ENCODE assay signal across 1 cellular context in the genomic region with DNA sequence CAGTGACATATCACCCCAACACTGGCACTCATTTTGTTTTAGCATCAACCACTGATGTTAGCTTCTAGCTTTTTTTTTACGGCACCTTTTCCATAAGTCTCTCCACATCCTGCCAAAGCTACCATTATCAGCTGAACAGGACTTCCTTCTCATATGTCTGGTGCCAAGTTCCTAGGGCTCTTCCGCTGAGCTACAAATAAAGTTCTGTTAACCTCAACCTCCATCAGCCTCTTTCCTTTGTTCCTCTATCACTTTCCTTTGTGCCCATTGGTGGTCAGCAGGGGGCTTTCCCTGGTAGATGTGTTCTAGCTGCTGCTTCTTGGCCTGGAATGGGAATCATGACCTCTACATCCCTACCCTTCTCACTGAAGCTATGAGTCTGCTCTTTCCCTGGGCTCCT.
TF ChIP-seq lines count a peak whose summit lies in the region.

No MANE protein-coding gene starts in this region.

TF ChIP-seq in GM12878, 131 proteins besides CTCF, POLR2A, EP300 and RAD21 (continued from another document):
- TF ChIP-seq RB1 (IDR thresholded peaks at IDR 0.05; ENCODE audit: borderline replicate concordance) (no peak), ZBTB40 (IDR thresholded peaks at IDR 0.05; ENCODE audit: borderline replicate concordance) (peak; percentile 46; the same call in 1 of the 2 replicates)
